In genomic region chr10:25818751-25819150, GRCh38 we compare ENCODE assay signal across 13 cellular contexts.
"Had no signal": no experiment of that assay in that cellular context is flagged by ENCODE, and none has a peak within 500 bp of the region (broad histone marks: within the 10 kb centered on the region; RNA-seq: fewer than 3 reads in every experiment).

No MANE protein-coding gene starts in this region.

- H3K27me3 Mint-ChIP-seq: activated CD4-positive, alpha-beta T cell treated with anti-CD3 and anti-CD28 coated beads, Interleukin-2, amount 10 ng/mL, durations not matched to agents 24 days and 14 days; activated naive CD4-positive, alpha-beta T cell treated with anti-CD3 and anti-CD28 coated beads, Interleukin-2, amount 10 ng/mL, durations not matched to agents 7 days and 5 days had no signal

- H3K4me1 Mint-ChIP-seq: activated naive CD4-positive, alpha-beta T cell treated with anti-CD3 and anti-CD28 coated beads, Interleukin-2, amount 10 ng/mL, durations not matched to agents 7 days and 5 days had no signal

- H3K9me3 Mint-ChIP-seq: activated B cell treated with CpG ODN at 0.5 μM for 24 hours; activated CD4-positive, alpha-beta T cell treated with anti-CD3 and anti-CD28 coated beads, Interleukin-2, amount 10 ng/mL, durations not matched to agents 24 days and 14 days; activated naive CD4-positive, alpha-beta T cell treated with anti-CD3 and anti-CD28 coated beads, Interleukin-2, amount 10 ng/mL, durations not matched to agents 7 days and 5 days had no signal

- H3K4me3 ChIP-seq: lower lobe of right lung, stomach, uterus had no signal

- H3K36me3 ChIP-seq: lower lobe of right lung, stomach, uterus had no signal

- H3K4me1 ChIP-seq: lower lobe of right lung, stomach, uterus had no signal

- ATAC-seq: lower lobe of right lung had no signal

- H3K9me3 ChIP-seq: lower lobe of right lung, uterus had no signal

- H3K27me3 ChIP-seq: stomach, uterus had no signal

- DNase-seq: activated B cell treated with CpG ODN at 0.5 μM for 24 hours; activated CD8-positive, alpha-beta memory T cell treated with anti-CD3 and anti-CD28 coated beads for 24 hours; activated naive CD4-positive, alpha-beta T cell treated with anti-CD3 and anti-CD28 coated beads, Interleukin-2, amount 10 ng/mL, durations not matched to agents 7 days and 5 days; glutamatergic neuron; lower lobe of right lung; midbrain; naive B cell; posterior cingulate gyrus; stimulated activated CD4-positive, alpha-beta T cell treated with anti-CD3 and anti-CD28 coated beads, Interleukin-15, amount 100 ng/mL, for 24 hours; stimulated activated CD4-positive, alpha-beta T cell treated with anti-CD3 and anti-CD28 coated beads, Interleukin-4, amount 100 ng/mL, for 4 hours; stomach; uterus had no signal

- H3K27ac ChIP-seq: lower lobe of right lung, stomach, uterus had no signal

- H3K27ac Mint-ChIP-seq: activated B cell treated with CpG ODN at 0.5 μM for 24 hours; activated CD4-positive, alpha-beta T cell treated with anti-CD3 and anti-CD28 coated beads, Interleukin-2, amount 10 ng/mL, durations not matched to agents 24 days and 14 days; activated naive CD4-positive, alpha-beta T cell treated with anti-CD3 and anti-CD28 coated beads, Interleukin-2, amount 10 ng/mL, durations not matched to agents 7 days and 5 days; naive B cell had no signal

- H3K4me3 Mint-ChIP-seq: activated B cell treated with CpG ODN at 0.5 μM for 24 hours; activated CD4-positive, alpha-beta T cell treated with anti-CD3 and anti-CD28 coated beads, Interleukin-2, amount 10 ng/mL, durations not matched to agents 24 days and 14 days; activated naive CD4-positive, alpha-beta T cell treated with anti-CD3 and anti-CD28 coated beads, Interleukin-2, amount 10 ng/mL, durations not matched to agents 7 days and 5 days had no signal

- H3K36me3 Mint-ChIP-seq: activated naive CD4-positive, alpha-beta T cell treated with anti-CD3 and anti-CD28 coated beads, Interleukin-2, amount 10 ng/mL, durations not matched to agents 7 days and 5 days had no signal
